1 cellular context compared by ENCODE assay signal in genomic region chr15:80695099-80695910, GRCh38.
TF ChIP-seq lines count a peak whose summit lies in the region.

Gene ABHD17C, plus strand, starts transcription at chr15:80695310. Its CDS starts 120 bp downstream, at chr15:80695430.

TF ChIP-seq in WTC11, 78 proteins besides CTCF, POLR2A, EP300 and RAD21 (continued from another document):
- TF ChIP-seq ATF2 (CRISPR knock-in tag; IDR thresholded peaks at IDR 0.05; ENCODE audit: borderline replicate concordance, low read depth) (no peak), PRRX2 (CRISPR knock-in tag; IDR thresholded peaks at IDR 0.05) (no peak), RORB (CRISPR knock-in tag; IDR thresholded peaks at IDR 0.05) (no peak), ELF4 (CRISPR knock-in tag; IDR thresholded peaks at IDR 0.05; ENCODE audit: low read depth) (no peak), CREB1 (CRISPR knock-in tag; IDR thresholded peaks at IDR 0.05) (no peak), PRDM15 (CRISPR knock-in tag; IDR thresholded peaks at IDR 0.05) (no peak), E2F4 (CRISPR knock-in tag; IDR thresholded peaks at IDR 0.05; ENCODE audit: borderline replicate concordance, low read depth) (no peak), EMX1 (CRISPR knock-in tag; IDR thresholded peaks at IDR 0.05) (no peak), MLX (CRISPR knock-in tag; IDR thresholded peaks at IDR 0.05) (no peak), ZNF512 (CRISPR knock-in tag; IDR thresholded peaks at IDR 0.05; ENCODE audit: borderline replicate concordance) (no peak), HMGA2 (CRISPR knock-in tag; IDR thresholded peaks at IDR 0.05) (no peak), NR1H2 (CRISPR knock-in tag; IDR thresholded peaks at IDR 0.05) (no peak), MAX (CRISPR knock-in tag; IDR thresholded peaks at IDR 0.05) (peak; percentile 81), USF2 (CRISPR knock-in tag; IDR thresholded peaks at IDR 0.05) (no peak), E2F5 (CRISPR knock-in tag; IDR thresholded peaks at IDR 0.05) (no peak), FOXK1 (CRISPR knock-in tag; IDR thresholded peaks at IDR 0.05) (0 out of 2 replicates have a peak, but pooled peaks have one; percentile 21), ZNF317 (CRISPR knock-in tag; IDR thresholded peaks at IDR 0.05; ENCODE audit: borderline replicate concordance, low read depth) (no peak)
